ENCODE assay signal across 8 cellular contexts in the genomic region with DNA sequence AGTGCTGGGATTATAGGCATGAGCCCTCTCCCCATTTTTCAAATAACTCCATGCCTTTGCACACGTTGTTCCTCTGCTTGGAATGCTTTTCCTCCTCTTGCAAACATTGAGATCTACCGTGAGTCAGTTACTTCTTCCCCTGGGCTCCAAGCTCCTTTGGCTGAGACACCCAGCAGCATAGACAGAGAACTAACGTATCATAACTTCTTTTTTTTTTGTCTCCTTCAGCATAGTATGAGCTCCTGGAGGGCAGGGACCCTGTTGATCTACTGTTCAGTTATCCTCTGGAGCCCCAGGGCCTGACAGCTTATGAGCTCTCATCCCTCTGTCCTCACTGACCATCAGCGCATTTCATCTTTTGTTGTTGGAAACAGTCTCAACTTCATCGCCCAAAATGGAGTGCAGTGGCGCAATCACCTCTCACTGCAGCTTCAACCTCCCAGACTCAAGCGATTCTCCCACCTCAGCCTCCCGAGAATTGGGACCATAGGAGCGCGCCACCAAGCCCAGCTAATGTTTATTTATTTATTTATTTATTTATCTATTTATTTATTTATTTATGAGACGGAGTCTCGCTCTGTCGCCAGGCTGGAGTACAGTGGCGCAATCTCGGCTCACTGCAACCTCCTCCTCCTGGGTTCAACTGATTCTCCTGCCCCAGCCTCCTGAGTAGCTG. TPM values are rescaled to one million over a fixed set of nuclear protein-coding genes. Genes with fewer than 3 reads are reported as not detected.
DNase-seq lines count a peak whose midpoint lies in the region; ATAC-seq, FAIRE-seq and TF ChIP-seq lines count a peak whose summit lies in the region.
"Had no signal": no experiment of that assay in that cellular context is flagged by ENCODE, and none has a peak within 500 bp of the region (broad histone marks: within the 10 kb centered on the region; RNA-seq: fewer than 3 reads in every experiment).

No MANE protein-coding gene starts in this region.

- peaks cover 5% of the 10 kb centered on the region for H3K9me3 Mint-ChIP-seq in astrocyte (ENCODE audit: unreplicated experiment)

- H3K27ac ChIP-seq in C4-2B (peak overlapping the region; percentile 95), DOHH2 (ENCODE audit: low read depth, low read length) (no peak overlapping the region), astrocyte (ENCODE audit: low read depth, low read length) (no peak overlapping the region), osteoblast (ENCODE audit: low read depth, low read length) (no peak overlapping the region)

- DNase-seq in astrocyte (ENCODE audit: low read depth) (no peak), osteoblast (ENCODE audit: insufficient read length, low spot score, missing footprints) (peak; percentile 39), T1000 (lab: John Stamatoyannopoulos, UW) (no peak)
- DNase-seq in stimulated activated CD4-positive, alpha-beta T cell treated with anti-CD3 and anti-CD28 coated beads, Interleukin-12 subunit alpha, Interleukin-12 subunit beta, amount 100 ng/mL, for 4 hours = no peak
- DNase-seq: cerebellar nuclear complex had no signal

- H3K9ac ChIP-seq in astrocyte (ENCODE audit: low read length) = no peak overlapping the region

- TF ChIP-seq CTCF in C4-2B (conservative IDR thresholded peaks at IDR 0.05) (no peak), DOHH2 (IDR thresholded peaks at IDR 0.05; ENCODE audit: low read depth, low read length, poor library complexity, severe bottlenecking) (no peak), astrocyte (IDR thresholded peaks at IDR 0.05; ENCODE audit: insufficient read depth, low read depth, low read length) (no peak), osteoblast (IDR thresholded peaks at IDR 0.05; ENCODE audit: extremely low read depth, low read depth, low read length) (no peak)

- H3K27me3 ChIP-seq in DOHH2 (ENCODE audit: control insufficient read depth, low read length) = no peaks in the 10 kb centered on the region
- H3K27me3 ChIP-seq in astrocyte (ENCODE audit: insufficient read depth, low read length) = no peaks in the 10 kb centered on the region
- no peaks in the 10 kb centered on the region for H3K27me3 ChIP-seq in osteoblast (ENCODE audit: insufficient read depth, low read length)

- H3K36me3 ChIP-seq in DOHH2 (ENCODE audit: control insufficient read depth, low read length) = peaks cover 34% of the 10 kb centered on the region
- H3K36me3 ChIP-seq in astrocyte (ENCODE audit: insufficient read depth, low read length) = peaks cover 7% of the 10 kb centered on the region
- peaks cover 14% of the 10 kb centered on the region for H3K36me3 ChIP-seq in osteoblast (ENCODE audit: insufficient read depth, low read length)

- peak overlapping the region; percentile 78; the same call in 1 of the 2 replicates for H3K4me2 ChIP-seq in DOHH2 (ENCODE audit: low read length)
- no peak overlapping the region for H3K4me2 ChIP-seq in astrocyte (ENCODE audit: low read length)
- no peak overlapping the region for H3K4me2 ChIP-seq in osteoblast (ENCODE audit: insufficient read depth, low read length)

- H3K4me1 ChIP-seq in DOHH2 (ENCODE audit: control insufficient read depth, low read length) (peaks cover 19% of the 10 kb centered on the region), astrocyte (ENCODE audit: insufficient read depth, low read length) (peaks cover 33% of the 10 kb centered on the region), osteoblast (ENCODE audit: insufficient read depth, low read length) (peaks cover 34% of the 10 kb centered on the region)

- H3K27me3 Mint-ChIP-seq in astrocyte (ENCODE audit: low read depth, unreplicated experiment) = no peaks in the 10 kb centered on the region

- no peak for ATAC-seq in GM18498 (IDR thresholded peaks at IDR 0.05; ENCODE audit: unreplicated experiment)

- no peaks in the 10 kb centered on the region; the same call in 1 of the 2 replicates for H3F3A ChIP-seq in DOHH2 (ENCODE audit: control insufficient read depth, insufficient read depth)

- no peak for FAIRE-seq in astrocyte (lab: Jason Lieb, UNC)

- H3K79me2 ChIP-seq in DOHH2 (ENCODE audit: control insufficient read depth, low read length) (peaks cover 29% of the 10 kb centered on the region), astrocyte (ENCODE audit: insufficient read depth, low read length) (peaks cover 37% of the 10 kb centered on the region), osteoblast (ENCODE audit: insufficient read depth, low read length) (peaks cover 11% of the 10 kb centered on the region)

- H4K20me1 ChIP-seq in DOHH2 (ENCODE audit: control insufficient read depth, insufficient read depth, low read depth, low read length) = no peaks in the 10 kb centered on the region
- peaks cover 18% of the 10 kb centered on the region for H4K20me1 ChIP-seq in astrocyte (ENCODE audit: insufficient read depth, low read length)
- no peaks in the 10 kb centered on the region for H4K20me1 ChIP-seq in osteoblast (ENCODE audit: insufficient read depth, low read length)

- H3K4me3 ChIP-seq in DOHH2 (ENCODE audit: low read length) (no peak overlapping the region), astrocyte (ENCODE audit: insufficient read depth, low read depth, low read length) (no peak overlapping the region), osteoblast (ENCODE audit: insufficient read depth, low read length) (no peak overlapping the region)

- peaks cover 22% of the 10 kb centered on the region for H3K4me1 Mint-ChIP-seq in astrocyte (ENCODE audit: low read depth, unreplicated experiment)

- no peaks in the 10 kb centered on the region for H3K9me3 ChIP-seq in DOHH2 (ENCODE audit: control insufficient read depth, insufficient read depth, low read length)
- no peaks in the 10 kb centered on the region for H3K9me3 ChIP-seq in astrocyte (ENCODE audit: insufficient read depth, low read depth, low read length)
- H3K9me3 ChIP-seq in osteoblast (ENCODE audit: low read depth, low read length) = no peaks in the 10 kb centered on the region

- peaks cover 20% of the 10 kb centered on the region for H3K36me3 Mint-ChIP-seq in astrocyte (ENCODE audit: low read depth, unreplicated experiment)

- H3K4me3 Mint-ChIP-seq in astrocyte (ENCODE audit: unreplicated experiment) = peak overlapping the region; percentile 64

- no peak overlapping the region for H2AFZ ChIP-seq in astrocyte (ENCODE audit: low read depth, low read length)
- H2AFZ ChIP-seq in osteoblast (ENCODE audit: low read length) = no peak overlapping the region

- H3K9me2 ChIP-seq in DOHH2 (replicated peaks; ENCODE audit: control insufficient read depth, low read length) = no peaks in the 10 kb centered on the region

- peak overlapping the region; percentile 55 for H3K27ac Mint-ChIP-seq in astrocyte (ENCODE audit: unreplicated experiment)

RNA-seq across cellular contexts. Expression of gene SPAG7, which starts 2.2 kb away (rescaled TPM):
- total RNA-seq in astrocyte (57.2 and 60.9 TPM in 2 replicates), osteoblast (34.0 and 39.8 TPM in 2 replicates)

RNA-seq across cellular contexts. Expression of gene ENO3, which starts 14.5 kb away (rescaled TPM):
- total RNA-seq in astrocyte (12.7 and 20.4 TPM in 2 replicates), osteoblast (2.9 TPM in 2 replicates)

RNA-seq across cellular contexts. Expression of gene PFN1, which starts 17.1 kb away (rescaled TPM):
- total RNA-seq in astrocyte (1,246 and 1,346 TPM in 2 replicates), osteoblast (347 and 425 TPM in 2 replicates)

RNA-seq across cellular contexts. Expression of gene CAMTA2, which starts 22.0 kb away (rescaled TPM):
- total RNA-seq in astrocyte (43.1 and 44.3 TPM in 2 replicates), osteoblast (14.7 and 19.2 TPM in 2 replicates)

RNA-seq across cellular contexts. Expression of gene RNF167, which starts 25.4 kb away (rescaled TPM):
- total RNA-seq in astrocyte = 88.0 and 89.7 TPM in 2 replicates
- 25.3 and 26.5 TPM in 2 replicates for total RNA-seq in osteoblast
